ENCODE assay signal across 21 cellular contexts in the genomic region with DNA sequence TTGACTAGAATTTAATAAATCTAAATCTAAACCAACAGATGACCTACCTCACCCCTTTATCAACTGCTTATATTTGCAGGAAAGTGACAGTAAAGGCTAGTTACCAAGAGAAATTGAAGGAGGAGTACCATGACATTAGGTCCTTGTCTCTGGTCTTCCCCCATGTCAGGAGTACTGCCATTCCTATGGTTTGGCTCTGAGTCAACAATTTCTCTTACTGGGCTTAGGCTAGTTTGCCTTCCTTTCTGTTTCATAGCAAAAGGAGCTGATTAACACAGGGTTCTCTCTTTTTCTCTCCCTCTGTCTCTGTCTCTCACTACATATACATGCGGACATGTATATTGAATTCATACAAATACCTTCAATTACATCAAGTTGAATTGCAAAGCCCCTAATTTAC.
DNase-seq lines count a peak whose midpoint lies in the region; ATAC-seq, FAIRE-seq and TF ChIP-seq lines count a peak whose summit lies in the region.
"Had no signal": no experiment of that assay in that cellular context is flagged by ENCODE, and none has a peak within 500 bp of the region (broad histone marks: within the 10 kb centered on the region; RNA-seq: fewer than 3 reads in every experiment).

No MANE protein-coding gene starts in this region.

- in situ Hi-C loops in IMR-90 (cut with MboI; ENCODE audit: low sequenced_read_pairs), result no loop called here

- no peaks in the 10 kb centered on the region for H3K79me1 ChIP-seq in IMR-90 (ENCODE audit: low read depth in 1 of 2, low read length in 2 of 2)

- H3K4ac ChIP-seq in IMR-90 (ENCODE audit: low read depth, low read length), result no peak overlapping the region

- no peak overlapping the region for H4K91ac ChIP-seq in IMR-90 (ENCODE audit: insufficient read depth, low read depth, low read length)

- WGBS in IMR-90 (ENCODE audit: extremely low coverage in 2 of 2, insufficient read length in 1 of 2), 2 experiments, result no CpG with 5 or more reads among the region's 1 CpG

- H2BK20ac ChIP-seq in IMR-90 (ENCODE audit: low read depth, low read length), result no peak overlapping the region

- no peaks in the 10 kb centered on the region for H3K9me1 ChIP-seq in IMR-90 (ENCODE audit: insufficient read depth, low read length)
- H3K9me1 ChIP-seq in keratinocyte (ENCODE audit: control insufficient read depth, extremely low read depth, insufficient read depth, low read length), result no peaks in the 10 kb centered on the region

- H2AK5ac ChIP-seq in IMR-90 (ENCODE audit: low read depth, low read length), result no peak overlapping the region

- TF ChIP-seq CTCF in AG09319 (IDR thresholded peaks at IDR 0.05; ENCODE audit: low read depth, low read length) (no peak), IMR-90 (conservative IDR thresholded peaks at IDR 0.05; ENCODE audit: low read depth, low read length) (no peak), cardiac fibroblast (IDR thresholded peaks at IDR 0.05; ENCODE audit: low read depth, low read length) (no peak), keratinocyte (optimal IDR thresholded peaks at IDR 0.05 in 1 of 3, IDR thresholded peaks at IDR 0.05 in 1 of 3, conservative IDR thresholded peaks at IDR 0.05 in 1 of 3; ENCODE audit: extremely low read depth in 1 of 3, insufficient read depth in 2 of 3, low read length in 3 of 3) (no peak)

- H2AFZ ChIP-seq in IMR-90 (replicated peaks; ENCODE audit: low read length, poor library complexity), result no peak overlapping the region
- H2AFZ ChIP-seq in keratinocyte (ENCODE audit: control insufficient read depth, low read length), result no peak overlapping the region

- no peak overlapping the region for H3K23ac ChIP-seq in IMR-90 (ENCODE audit: low read depth, low read length)

- H3K4me1 ChIP-seq in IMR-90 (ENCODE audit: control insufficient read depth, insufficient read depth, low read length) (peaks cover 2% of the 10 kb centered on the region; the same call in 1 of the 2 replicates), keratinocyte (ENCODE audit: control insufficient read depth, extremely low read depth, insufficient read depth, low read length) (no peaks in the 10 kb centered on the region)
- H3K4me1 ChIP-seq: sigmoid colon had no signal

- no peaks in the 10 kb centered on the region for H3K79me2 ChIP-seq in keratinocyte (ENCODE audit: control insufficient read depth, insufficient read depth, low read length)

- H3K18ac ChIP-seq in IMR-90 (ENCODE audit: low read depth, low read length), result no peak overlapping the region

- ATAC-seq in IMR-90 (ENCODE audit: low read depth), result peak; percentile 93
- no peak for ATAC-seq in HG03520 (IDR thresholded peaks at IDR 0.05; ENCODE audit: unreplicated experiment)
- no peak for ATAC-seq in HG03378 (IDR thresholded peaks at IDR 0.05; ENCODE audit: unreplicated experiment)
- ATAC-seq: activated CD8-positive, alpha-beta T cell treated with anti-CD3 and anti-CD28 coated beads for 36 hours; activated T-helper 17 cell treated with anti-CD3 and anti-CD28 coated beads, Interleukin-2, amount 50 U/mL, for 72 hours; K562; stimulated activated memory B cell treated with anti-CD40 and anti-IgM and Interleukin-4, amounts not matched to agents 10 μg/mL and 1 μg/mL and 100 μg/mL, for 72 hours had no signal

- BruUV-seq in IMR-90 (replicated peaks; lab: Mats Ljungman, UMichigan), result no TSS peak

- CTCF ChIA-PET in IMR-90 (lab: Yijun Ruan, JAX), result interaction anchor here (0.6 kb wide), 1 partner anchor 458 kb away, joined by 3 read pairs; no protein-coding TSS in a partner anchor

- H3K36me3 ChIP-seq in IMR-90 (ENCODE audit: control insufficient read depth, insufficient read depth, low read length), result no peaks in the 10 kb centered on the region
- no peaks in the 10 kb centered on the region for H3K36me3 ChIP-seq in keratinocyte (ENCODE audit: control insufficient read depth in 2 of 2, extremely low read depth in 1 of 2, insufficient read depth in 2 of 2, low read length in 2 of 2)
- H3K36me3 ChIP-seq: sigmoid colon, upper lobe of left lung had no signal

- no peak overlapping the region for H2AK9ac ChIP-seq in IMR-90 (replicated peaks; ENCODE audit: low read depth, low read length, poor library complexity)

- no peak overlapping the region for H3K56ac ChIP-seq in IMR-90 (ENCODE audit: extremely low read depth, insufficient read depth, low read length)

- peak; percentile 9 for FAIRE-seq in keratinocyte (lab: Jason Lieb, UNC)
- FAIRE-seq in HTR-8/SVneo (lab: Jason Lieb, UNC), result no peak
- FAIRE-seq: H1, K562 had no signal

- H3K4me3 ChIP-seq in IMR-90 (ENCODE audit: insufficient read depth, low read depth, low read length), result no peak overlapping the region
- no peak overlapping the region for H3K4me3 ChIP-seq in cardiac fibroblast (replicated peaks in 1 of 2; ENCODE audit: low read depth in 2 of 2, low read length in 2 of 2)
- no peak overlapping the region for H3K4me3 ChIP-seq in keratinocyte (ENCODE audit: control insufficient read depth in 2 of 3, extremely low read depth in 1 of 3, insufficient read depth in 2 of 3, low read depth in 1 of 3, low read length in 3 of 3)
- H3K4me3 ChIP-seq: K562, sigmoid colon, upper lobe of left lung had no signal

- H3K27ac ChIP-seq in IMR-90 (ENCODE audit: insufficient read depth, low read length) (no peak overlapping the region), keratinocyte (ENCODE audit: control insufficient read depth, insufficient read depth, low read length) (no peak overlapping the region)
- H3K27ac ChIP-seq: sigmoid colon, upper lobe of left lung had no signal

- peak overlapping the region; percentile 42 for H2BK5ac ChIP-seq in IMR-90 (ENCODE audit: low read depth, low read length, poor library complexity, severe bottlenecking)

- H4K20me1 ChIP-seq in IMR-90 (ENCODE audit: insufficient read depth, low read length), result no peaks in the 10 kb centered on the region
- H4K20me1 ChIP-seq in keratinocyte (ENCODE audit: control insufficient read depth, extremely low read depth, insufficient read depth, low read length), result no peaks in the 10 kb centered on the region

- H4K5ac ChIP-seq in IMR-90 (ENCODE audit: low read depth, low read length), result no peak overlapping the region

- intact Hi-C loops in IMR-90 (cut with micrococcal nuclease), result no loop called here

- DNase-seq in AG09319 (ENCODE audit: extremely low read depth, low read depth) (peak; percentile 18), IMR-90 (peak; percentile 84), cardiac fibroblast (ENCODE audit: low read depth in 2 of 2) (peak; percentile 74 to 80), keratinocyte (ENCODE audit: low read depth, low spot score) (no peak), iPS-NIHi11 (ENCODE audit: low spot score) (no peak), HTR-8/SVneo (ENCODE audit: insufficient read length, low spot score) (no peak)
- DNase-seq: activated CD8-positive, alpha-beta T cell treated with anti-CD3 and anti-CD28 coated beads for 36 hours; amygdala; DMS 273 treated with DMSO at 0.1 percent for 48 hours; islet precursor cell; NCI-H1105; NCI-H2227 treated with DMSO at 0.1 percent for 48 hours; nucleus accumbens; sigmoid colon; upper lobe of left lung had no signal

- H3K4me2 ChIP-seq in IMR-90 (ENCODE audit: low read depth, low read length) (peak overlapping the region; percentile 36; the same call in 1 of the 2 replicates), keratinocyte (ENCODE audit: control insufficient read depth, extremely low read depth, insufficient read depth, low read depth, low read length) (no peak overlapping the region)

- TF ChIP-seq RAD21 in IMR-90 (IDR thresholded peaks at IDR 0.05; ENCODE audit: low read length), result no peak

- H2BK15ac ChIP-seq in IMR-90 (ENCODE audit: low read depth, low read length), result no peak overlapping the region

- H3K14ac ChIP-seq in IMR-90 (replicated peaks; ENCODE audit: low read depth, low read length), result no peak overlapping the region

- dilution Hi-C loops in IMR-90 (cut with HindIII; ENCODE audit: low sequenced_read_pairs, unreplicated experiment) (no loop called here), keratinocyte (cut with MboI; ENCODE audit: extremely low pct_ligation_motif_present, low sequenced_read_pairs) (no loop called here)

- no peak overlapping the region for H4K8ac ChIP-seq in IMR-90 (ENCODE audit: low read depth in 2 of 2, low read length in 2 of 2)

- H3K27me3 ChIP-seq in IMR-90 (ENCODE audit: control insufficient read depth, insufficient read depth, low read length) (no peaks in the 10 kb centered on the region), keratinocyte (ENCODE audit: control insufficient read depth, extremely low read depth, insufficient read depth, low read length) (no peaks in the 10 kb centered on the region)
- H3K27me3 ChIP-seq: sigmoid colon, upper lobe of left lung had no signal

- POLR2A ChIA-PET in IMR-90 (lab: Charles Lee; ENCODE audit: unreplicated experiment), result no interaction called here

- no peak for TF ChIP-seq POLR2A in IMR-90 (IDR thresholded peaks at IDR 0.05; ENCODE audit: low read depth, low read length)

- no peak overlapping the region for H2BK120ac ChIP-seq in IMR-90 (ENCODE audit: low read depth, low read length)

- no peaks in the 10 kb centered on the region for H3K9me3 ChIP-seq in IMR-90 (ENCODE audit: control insufficient read depth, insufficient read depth, low read length)
- H3K9me3 ChIP-seq in keratinocyte (ENCODE audit: control insufficient read depth, low read depth, low read length), result no peaks in the 10 kb centered on the region
- H3K9me3 ChIP-seq: sigmoid colon, upper lobe of left lung had no signal

- H3K9ac ChIP-seq in IMR-90 (ENCODE audit: low read depth, low read length) (no peak overlapping the region), keratinocyte (ENCODE audit: control insufficient read depth, extremely low read depth, insufficient read depth, low read length) (no peak overlapping the region)

TF ChIP-seq in IMR-90, 13 proteins besides CTCF, POLR2A, EP300 and RAD21 (continues in another document):
- no peak for TF ChIP-seq MAFK (IDR thresholded peaks at IDR 0.05; ENCODE audit: low read depth, low read length)
- TF ChIP-seq MAZ (IDR thresholded peaks at IDR 0.05; ENCODE audit: borderline replicate concordance, low read depth, low read length), result no peak
- no peak for TF ChIP-seq MXI1 (IDR thresholded peaks at IDR 0.05; ENCODE audit: borderline replicate concordance, low read depth, low read length)
- no peak for TF ChIP-seq CEBPB (IDR thresholded peaks at IDR 0.05; ENCODE audit: low read depth, low read length)
- TF ChIP-seq, protein P1, sequence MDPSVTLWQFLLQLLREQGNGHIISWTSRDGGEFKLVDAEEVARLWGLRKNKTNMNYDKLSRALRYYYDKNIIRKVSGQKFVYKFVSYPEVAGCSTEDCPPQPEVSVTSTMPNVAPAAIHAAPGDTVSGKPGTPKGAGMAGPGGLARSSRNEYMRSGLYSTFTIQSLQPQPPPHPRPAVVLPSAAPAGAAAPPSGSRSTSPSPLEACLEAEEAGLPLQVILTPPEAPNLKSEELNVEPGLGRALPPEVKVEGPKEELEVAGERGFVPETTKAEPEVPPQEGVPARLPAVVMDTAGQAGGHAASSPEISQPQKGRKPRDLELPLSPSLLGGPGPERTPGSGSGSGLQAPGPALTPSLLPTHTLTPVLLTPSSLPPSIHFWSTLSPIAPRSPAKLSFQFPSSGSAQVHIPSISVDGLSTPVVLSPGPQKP (IDR thresholded peaks at IDR 0.05; ENCODE audit: borderline replicate concordance, low read depth, low read length), result no peak
- no peak for TF ChIP-seq SMC3 (IDR thresholded peaks at IDR 0.05; ENCODE audit: low read depth, low read length)
- no peak for TF ChIP-seq RCOR1 (IDR thresholded peaks at IDR 0.05; ENCODE audit: insufficient replicate concordance, low read length)

Comparison
In these comparisons a context has a peak if more than half of its experiments do, and no peak if none do; other contexts are left out.
1. DNase-seq: peak in AG09319 (single experiment), IMR-90 (single experiment) and cardiac fibroblast (2 of 2); none in keratinocyte (single experiment), iPS-NIHi11 (single experiment) and HTR-8/SVneo (single experiment).